ENCODE assay signal across 15 cellular contexts in genomic region chr3:119731545-119732343, GRCh38. TPM values are rescaled to one million over a fixed set of nuclear protein-coding genes. Genes with fewer than 3 reads are reported as not detected.
A peak's percentile ranks its signal among the peaks of the same experiment; 100 is the strongest.
DNase-seq lines count a peak whose midpoint lies in the region; ATAC-seq and TF ChIP-seq lines count a peak whose summit lies in the region.
"Had no signal": no experiment of that assay in that cellular context is flagged by ENCODE, and none has a peak within 500 bp of the region (broad histone marks: within the 10 kb centered on the region; RNA-seq: fewer than 3 reads in every experiment).

No MANE protein-coding gene starts in this region.

- TF ChIP-seq POLR2A in upper lobe of left lung (IDR thresholded peaks at IDR 0.05) = no peak

- no peak overlapping the region for H2BK120ac ChIP-seq in mesenchymal stem cell (ENCODE audit: low read depth, low read length)

- intact Hi-C loops in mammary epithelial cell (cut with micrococcal nuclease) = no loop called here
- intact Hi-C loops in CD14-positive monocyte (cut with micrococcal nuclease) = no loop called here

- H3K4me1 ChIP-seq in mammary epithelial cell (ENCODE audit: insufficient read depth, low read length) (no peaks in the 10 kb centered on the region), mesenchymal stem cell (ENCODE audit: control insufficient read depth, insufficient read depth, low read depth, low read length) (no peaks in the 10 kb centered on the region), upper lobe of left lung (no peaks in the 10 kb centered on the region)

- H3K79me2 ChIP-seq in mammary epithelial cell (ENCODE audit: insufficient read depth, low read length) = no peaks in the 10 kb centered on the region

- H3K4ac ChIP-seq in mesenchymal stem cell (ENCODE audit: low read depth in 1 of 2, low read length in 2 of 2) = no peak overlapping the region

- no peak overlapping the region for H3K18ac ChIP-seq in mesenchymal stem cell (ENCODE audit: low read depth in 1 of 2, low read length in 2 of 2)

- H3K9me3 ChIP-seq in mammary epithelial cell (replicated peaks; ENCODE audit: insufficient read depth, low read length) (no peaks in the 10 kb centered on the region), mesenchymal stem cell (ENCODE audit: control insufficient read depth, low read length) (no peaks in the 10 kb centered on the region), upper lobe of left lung (no peaks in the 10 kb centered on the region)
- H3K9me3 ChIP-seq: mucosa of descending colon had no signal

- no peak overlapping the region for H3K14ac ChIP-seq in mesenchymal stem cell (ENCODE audit: low read length in 2 of 2)

- H3K27me3 ChIP-seq in mammary epithelial cell (ENCODE audit: insufficient read depth, low read length) = no peaks in the 10 kb centered on the region
- no peaks in the 10 kb centered on the region for H3K27me3 ChIP-seq in mesenchymal stem cell (ENCODE audit: control insufficient read depth in 1 of 2, insufficient read depth in 1 of 2, low read length in 2 of 2)
- H3K27me3 ChIP-seq in upper lobe of left lung = no peaks in the 10 kb centered on the region

- H3K27ac ChIP-seq in mammary epithelial cell (ENCODE audit: insufficient read depth, low read depth, low read length) (no peak overlapping the region), mesenchymal stem cell (ENCODE audit: low read length, poor library complexity, severe bottlenecking) (no peak overlapping the region), upper lobe of left lung (no peak overlapping the region)
- H3K27ac ChIP-seq: SK-N-MC had no signal

- H3K36me3 ChIP-seq in mammary epithelial cell (ENCODE audit: insufficient read depth, low read length) = no peaks in the 10 kb centered on the region
- H3K36me3 ChIP-seq in mesenchymal stem cell (ENCODE audit: control insufficient read depth in 1 of 2, insufficient read depth in 2 of 2, low read depth in 1 of 2, low read length in 2 of 2) = no peaks in the 10 kb centered on the region
- H3K36me3 ChIP-seq in upper lobe of left lung = no peaks in the 10 kb centered on the region

- CTCF ChIA-PET in mammary epithelial cell (lab: Charles Lee; ENCODE audit: low non-redundant PET) = no interaction called here

- H2AFZ ChIP-seq in mammary epithelial cell (ENCODE audit: low read depth, low read length) (no peak overlapping the region), mesenchymal stem cell (ENCODE audit: low read depth, low read length) (no peak overlapping the region)

- no peak overlapping the region for H3K23ac ChIP-seq in mesenchymal stem cell (ENCODE audit: low read length in 2 of 2)

- H4K8ac ChIP-seq in mesenchymal stem cell (ENCODE audit: low read length) = no peak overlapping the region

- TF ChIP-seq CTCF in mammary epithelial cell (conservative IDR thresholded peaks at IDR 0.05 in 1 of 2, IDR thresholded peaks at IDR 0.05 in 1 of 2; ENCODE audit: extremely low read depth in 1 of 2, insufficient read depth in 1 of 2, low read depth in 1 of 2, low read length in 2 of 2) (no peak), upper lobe of left lung (IDR thresholded peaks at IDR 0.05) (no peak), CD14-positive monocyte (IDR thresholded peaks at IDR 0.05) (no peak)

- 85% methylated on average over 8 of the region's 8 CpGs for WGBS in mammary epithelial cell (ENCODE audit: low coverage, missing lambda C conversion rate)
- 83% methylated on average over 7 of the region's 8 CpGs for WGBS in mesenchymal stem cell
- WGBS in upper lobe of left lung, 2 donors = 83 to 85% methylated on average over 8 of the region's 8 CpGs

- H2BK15ac ChIP-seq in mesenchymal stem cell (ENCODE audit: low read depth, poor library complexity, severe bottlenecking) = no peak overlapping the region

- H2BK12ac ChIP-seq in mesenchymal stem cell (ENCODE audit: low read length in 2 of 2) = no peak overlapping the region

- H3K4me3 Mint-ChIP-seq in CD14-positive monocyte = no peak overlapping the region

- dilution Hi-C loops in mammary epithelial cell (cut with HindIII; ENCODE audit: low sequenced_read_pairs) = no loop called here

- H3K27me3 Mint-ChIP-seq in CD14-positive monocyte (ENCODE audit: low read depth in 3 of 3) = peaks cover 0 to 3% (median 1%) of the 10 kb centered on the region in 3 donors

- ATAC-seq in upper lobe of left lung (ENCODE audit: low FRiP score in 2 of 2) = no peak
- ATAC-seq: mucosa of descending colon had no signal

- H2AK5ac ChIP-seq in mesenchymal stem cell (ENCODE audit: low read length, severe bottlenecking) = no peak overlapping the region

- H3K36me3 Mint-ChIP-seq in CD14-positive monocyte = no peaks in the 10 kb centered on the region

- H3K27ac Mint-ChIP-seq in CD14-positive monocyte = no peak overlapping the region

- no peak overlapping the region for H2BK5ac ChIP-seq in mesenchymal stem cell (ENCODE audit: low read depth, low read length, poor library complexity, severe bottlenecking)

- no TSS peak for BruUV-seq in mammary epithelial cell (replicated peaks; lab: Mats Ljungman, UMichigan)

- H3K4me3 ChIP-seq in mammary epithelial cell (replicated peaks in 1 of 3; ENCODE audit: insufficient read depth in 1 of 3, low read depth in 2 of 3, low read length in 3 of 3) = no peak overlapping the region
- H3K4me3 ChIP-seq in mesenchymal stem cell (ENCODE audit: insufficient read depth in 1 of 2, low read depth in 1 of 2, low read length in 2 of 2) = no peak overlapping the region
- H3K4me3 ChIP-seq in upper lobe of left lung = no peak overlapping the region
- H3K4me3 ChIP-seq: mucosa of descending colon, SK-N-MC, smooth muscle cell had no signal

- H3K79me1 ChIP-seq in mesenchymal stem cell (replicated peaks; ENCODE audit: low read length, poor library complexity, severe bottlenecking) = no peaks in the 10 kb centered on the region

- no peak for TF ChIP-seq EP300 in upper lobe of left lung (IDR thresholded peaks at IDR 0.05)

- no peak overlapping the region for H3K9ac ChIP-seq in mammary epithelial cell (ENCODE audit: insufficient read depth, low read length)
- no peak overlapping the region for H3K9ac ChIP-seq in mesenchymal stem cell (ENCODE audit: low read length)

- H3K4me1 Mint-ChIP-seq in CD14-positive monocyte = no peaks in the 10 kb centered on the region

- peaks cover 0 to 1% (median 0%) of the 10 kb centered on the region in 7 donors for H3K9me3 Mint-ChIP-seq in CD14-positive monocyte

- in situ Hi-C loops in Caki2 (cut with HindIII; ENCODE audit: low pct_unique_long_range_greater_than_20kb, low sequenced_read_pairs) (no loop called here), mammary epithelial cell (cut with MboI; ENCODE audit: low sequenced_read_pairs in 2 of 2) (no loop called here)

- no peaks in the 10 kb centered on the region for H4K20me1 ChIP-seq in mammary epithelial cell (ENCODE audit: insufficient read depth, low read length)

- no peak overlapping the region for H4K91ac ChIP-seq in mesenchymal stem cell (ENCODE audit: low read length)

- H3K4me2 ChIP-seq in mammary epithelial cell (ENCODE audit: insufficient read depth, low read depth, low read length) (no peak overlapping the region), mesenchymal stem cell (ENCODE audit: low read length, poor library complexity, severe bottlenecking) (no peak overlapping the region)
- H3K4me2 ChIP-seq: smooth muscle cell had no signal

- peak; percentile 6 for DNase-seq in Caki2 (ENCODE audit: low read depth)
- peak; percentile 56 for DNase-seq in M059J (ENCODE audit: low read depth)
- peak; percentile 25 for DNase-seq in mammary epithelial cell
- DNase-seq in mesenchymal stem cell = peak; percentile 24
- DNase-seq in upper lobe of left lung = no peak
- no peak for DNase-seq in kidney glomerular epithelial cell (lab: John Stamatoyannopoulos, UW)
- no peak for DNase-seq in CD14-positive monocyte (ENCODE audit: low spot score)
- DNase-seq in OCI-M2 (lab: John Stamatoyannopoulos, UW; ENCODE audit: unreplicated experiment) = no peak
- DNase-seq: activated CD4-positive, alpha-beta T cell treated with anti-CD3 and anti-CD28 coated beads for 4 hours; activated gamma-delta T cell; mucosa of descending colon; NCI-H526 treated with DMSO at 0.1 percent for 48 hours had no signal

RNA-seq across cellular contexts. Expression of gene CFAP91, which starts 28.9 kb away (rescaled TPM):
- 0.17 and 4.5 TPM in 2 replicates for total RNA-seq in Caki2 (2014; rRNA removed; shearing (Covaris generic); ENCODE audit: low replicate concordance)
- total RNA-seq in M059J (2014; rRNA removed; shearing (Covaris generic)) = 1.6 and 3.3 TPM in 2 replicates
- total RNA-seq in mammary epithelial cell (under 1 TPM in 1 of 2 donors, not detected in 1; 0.17 TPM), upper lobe of left lung (10 to 100 TPM in 2 of 6 donors, 1 to 10 TPM in 4; 2.3 to 47.8 (median 6.6) TPM)
- polyA plus RNA-seq in mammary epithelial cell (0.07 TPM), CD14-positive monocyte (under 1 TPM in 1 of 2 donors, not detected in 1; 0.14 TPM)
- not detected for polyA minus RNA-seq in mammary epithelial cell
- 0.08 TPM for polyA plus RNA-seq in mesenchymal stem cell (2013, experiment 1 of 2)
- 0.14 TPM for polyA plus RNA-seq in mesenchymal stem cell (2013, experiment 2 of 2)
- total RNA-seq: smooth muscle cell had no signal

RNA-seq across cellular contexts. Expression of gene NR1I2, which starts 50.2 kb away (rescaled TPM):
- not detected in 2 replicates for total RNA-seq in Caki2 (2014; rRNA removed; shearing (Covaris generic); ENCODE audit: low replicate concordance)
- total RNA-seq in M059J (2014; rRNA removed; shearing (Covaris generic)) = not detected in 2 replicates
- total RNA-seq in mammary epithelial cell (not detected), upper lobe of left lung (under 1 TPM in 4 of 6 donors, not detected in 2; 0.22 to 0.46 (median 0.39) TPM)
- polyA plus RNA-seq in mammary epithelial cell (not detected), CD14-positive monocyte (not detected)
- polyA minus RNA-seq in mammary epithelial cell = not detected
- not detected for polyA plus RNA-seq in mesenchymal stem cell (2013, experiment 1 of 2)
- polyA plus RNA-seq in mesenchymal stem cell (2013, experiment 2 of 2) = not detected
- total RNA-seq: H4, smooth muscle cell had no signal
- polyA plus RNA-seq: smooth muscle cell had no signal

RNA-seq across cellular contexts. Expression of gene COX17, which starts 54.5 kb away (rescaled TPM):
- total RNA-seq in Caki2 (2014; rRNA removed; shearing (Covaris generic); ENCODE audit: low replicate concordance) = 8.6 and 22.3 TPM in 2 replicates
- total RNA-seq in M059J (2014; rRNA removed; shearing (Covaris generic)) = 64.5 and 103 TPM in 2 replicates
- total RNA-seq in mammary epithelial cell (10 to 100 TPM; 11.3 to 41.1 TPM), upper lobe of left lung (10 to 100 TPM; 32.3 to 60.8 (median 51.8) TPM)
- polyA plus RNA-seq in mammary epithelial cell (39.9 TPM), CD14-positive monocyte (10 to 100 TPM; 81.6 to 83.6 TPM)
- polyA minus RNA-seq in mammary epithelial cell = 3.2 TPM
- polyA plus RNA-seq in mesenchymal stem cell (2013, experiment 1 of 2) = 62.6 TPM
- 62.2 TPM for polyA plus RNA-seq in mesenchymal stem cell (2013, experiment 2 of 2)

Comparison
In these comparisons a context has a peak if more than half of its experiments do, and no peak if none do; other contexts are left out.
1. DNase-seq: peak in Caki2 (single experiment), M059J (single experiment), mammary epithelial cell (single experiment) and mesenchymal stem cell (single experiment); none in upper lobe of left lung (0 of 2), kidney glomerular epithelial cell (single experiment), CD14-positive monocyte (single experiment) and OCI-M2 (single experiment).